ENCODE assay signal across 38 cellular contexts in genomic region chr5:80619081-80619480, GRCh38. TPM values are rescaled to one million over a fixed set of nuclear protein-coding genes. Genes with fewer than 3 reads are reported as not detected.
"Had no signal": no experiment of that assay in that cellular context is flagged by ENCODE, and none has a peak within 500 bp of the region (broad histone marks: within the 10 kb centered on the region; RNA-seq: fewer than 3 reads in every experiment).

No MANE protein-coding gene starts in this region.

- H3K36me3 ChIP-seq: ascending aorta had no signal

- H3K27me3 Mint-ChIP-seq: activated CD4-positive, alpha-beta T cell treated with anti-CD3 and anti-CD28 coated beads for 36 hours; activated CD4-positive, alpha-beta T cell treated with anti-CD3 and anti-CD28 coated beads, Interleukin-2, amount 10 ng/mL, durations not matched to agents 7 days and 5 days; activated naive CD4-positive, alpha-beta T cell treated with anti-CD3 and anti-CD28 coated beads, Interleukin-2, amount 50 U/mL, for 24 hours; activated naive CD8-positive, alpha-beta T cell treated with anti-CD3 and anti-CD28 coated beads, Interleukin-2, amount 10 ng/mL, durations not matched to agents 7 days and 5 days; activated T-cell treated with anti-CD3 and anti-CD28 coated beads, Interleukin-2, amount 50 U/mL, for 24 hours had no signal

- H3K36me3 Mint-ChIP-seq: WTC11 had no signal

- ATAC-seq: activated CD4-positive, alpha-beta T cell treated with anti-CD3 and anti-CD28 coated beads for 36 hours; activated CD4-positive, CD25-positive, alpha-beta regulatory T cell treated with anti-CD3 and anti-CD28 coated beads, Interleukin-2, amount 50 U/mL, for 24 hours; activated CD8-positive, alpha-beta T cell treated with anti-CD3 and anti-CD28 coated beads, Interleukin-2, amount 10 ng/mL, durations not matched to agents 7 days and 5 days; body of pancreas; Right ventricle myocardium inferior; WTC11 had no signal

- H3K9ac ChIP-seq: KMS-11 had no signal

- H3K27ac ChIP-seq: ascending aorta, body of pancreas, KMS-11, PC-9, RWPE1 had no signal

- H3K4me1 Mint-ChIP-seq: activated CD4-positive, alpha-beta T cell treated with anti-CD3 and anti-CD28 coated beads for 36 hours; activated naive CD4-positive, alpha-beta T cell treated with anti-CD3 and anti-CD28 coated beads, Interleukin-2, amount 50 U/mL, for 24 hours; WTC11 had no signal

- H3K9me3 Mint-ChIP-seq: activated CD4-positive, alpha-beta T cell treated with anti-CD3 and anti-CD28 coated beads, Interleukin-2, amount 10 ng/mL, durations not matched to agents 7 days and 5 days; activated naive CD4-positive, alpha-beta T cell treated with anti-CD3 and anti-CD28 coated beads, Interleukin-2, amount 50 U/mL, for 24 hours; activated naive CD8-positive, alpha-beta T cell treated with anti-CD3 and anti-CD28 coated beads, Interleukin-2, amount 10 ng/mL, durations not matched to agents 7 days and 5 days; activated T-cell treated with anti-CD3 and anti-CD28 coated beads, Interleukin-2, amount 50 U/mL, for 24 hours; activated T-helper 2 cell treated with anti-CD3 and anti-CD28 coated beads, Interferon-gamma antibody, Interleukin-2, Interleukin-4, amounts not matched to agents 10 μg/mL and 5 μg/mL and 100 μg/mL, durations not matched to agents 14 hours and 24 hours and 36 hours; T-helper 1 cell treated with Interleukin-12 subunit alpha and Interleukin-12 subunit beta and Interleukin-4 antibody, amounts not matched to agents 30 μg/mL and 1 μg/mL, for 36 hours; T-helper 2 cell treated with Interferon-gamma antibody and Interleukin-4, amounts not matched to agents 5 μg/mL and 100 μg/mL, for 36 hours; WTC11 had no signal

- H2AFZ ChIP-seq: PC-9 had no signal

- DNase-seq: activated CD4-positive, alpha-beta T cell treated with anti-CD3 and anti-CD28 coated beads for 36 hours; activated CD4-positive, alpha-beta T cell treated with anti-CD3 and anti-CD28 coated beads, Interleukin-2, amount 10 ng/mL, durations not matched to agents 7 days and 5 days; activated CD4-positive, alpha-beta T cell treated with anti-CD3 and anti-CD28 coated beads, Interleukin-2, amount 50 U/mL, for 48 hours; activated CD8-positive, alpha-beta T cell treated with anti-CD3 and anti-CD28 coated beads, Interleukin-2, amount 10 ng/mL, durations not matched to agents 7 days and 5 days; activated gamma-delta T cell; activated naive CD4-positive, alpha-beta T cell treated with Interleukin-2 at 50 U/mL for 16 hours; activated naive CD8-positive, alpha-beta T cell treated with anti-CD3 and anti-CD28 coated beads, Interleukin-2, amount 10 ng/mL, durations not matched to agents 7 days and 5 days; activated T-cell treated with anti-CD3 and anti-CD28 coated beads, Interleukin-2, amount 50 U/mL, for 24 hours; amygdala; body of pancreas; caudate nucleus; cerebellar nuclear complex; NCI-H1092 treated with DMSO at 0.1 percent for 48 hours; NCI-H1417; NCI-H187 treated with DMSO at 0.1 percent for 48 hours; NCI-H2081; NCI-H2171 treated with DMSO at 0.1 percent for 48 hours; NCI-H2227 treated with DMSO at 0.1 percent for 48 hours; NCI-H446 treated with DMSO at 0.1 percent for 48 hours; NCI-H524 treated with DMSO at 0.1 percent for 48 hours; NCI-H748 treated with DMSO at 0.1 percent for 48 hours; NK-92 treated with Interleukin-12 subunit alpha and Interleukin-12 subunit beta, amount 100 ng/mL, for 24 hours; PC-9; SIG-M5 had no signal

- H3K9me3 ChIP-seq: ascending aorta, body of pancreas had no signal

- H3K27ac Mint-ChIP-seq: activated CD4-positive, alpha-beta T cell treated with anti-CD3 and anti-CD28 coated beads for 36 hours; activated CD4-positive, alpha-beta T cell treated with anti-CD3 and anti-CD28 coated beads, Interleukin-2, amount 10 ng/mL, durations not matched to agents 7 days and 5 days; activated CD8-positive, alpha-beta T cell treated with anti-CD3 and anti-CD28 coated beads, Interleukin-2, amount 10 ng/mL, durations not matched to agents 7 days and 5 days; activated naive CD4-positive, alpha-beta T cell treated with anti-CD3 and anti-CD28 coated beads, Interleukin-2, amount 50 U/mL, for 24 hours; activated naive CD8-positive, alpha-beta T cell treated with anti-CD3 and anti-CD28 coated beads, Interleukin-2, amount 10 ng/mL, durations not matched to agents 7 days and 5 days; activated T-cell treated with anti-CD3 and anti-CD28 coated beads, Interleukin-2, amount 50 U/mL, for 24 hours; activated T-helper 2 cell treated with anti-CD3 and anti-CD28 coated beads, Interferon-gamma antibody, Interleukin-2, Interleukin-4, amounts not matched to agents 10 μg/mL and 5 μg/mL and 100 μg/mL, durations not matched to agents 14 hours and 24 hours and 36 hours; T-helper 1 cell treated with Interleukin-12 subunit alpha and Interleukin-12 subunit beta and Interleukin-4 antibody, amounts not matched to agents 30 μg/mL and 1 μg/mL, for 36 hours; T-helper 2 cell treated with Interferon-gamma antibody and Interleukin-4, amounts not matched to agents 5 μg/mL and 100 μg/mL, for 36 hours; WTC11 had no signal

- H3K4me3 Mint-ChIP-seq: activated CD4-positive, alpha-beta T cell treated with anti-CD3 and anti-CD28 coated beads for 36 hours; activated CD4-positive, alpha-beta T cell treated with anti-CD3 and anti-CD28 coated beads, Interleukin-2, amount 10 ng/mL, durations not matched to agents 7 days and 5 days; activated CD8-positive, alpha-beta T cell treated with anti-CD3 and anti-CD28 coated beads, Interleukin-2, amount 10 ng/mL, durations not matched to agents 7 days and 5 days; activated naive CD4-positive, alpha-beta T cell treated with anti-CD3 and anti-CD28 coated beads, Interleukin-2, amount 50 U/mL, for 24 hours; activated naive CD8-positive, alpha-beta T cell treated with anti-CD3 and anti-CD28 coated beads, Interleukin-2, amount 10 ng/mL, durations not matched to agents 7 days and 5 days; activated T-cell treated with anti-CD3 and anti-CD28 coated beads, Interleukin-2, amount 50 U/mL, for 24 hours; T-helper 1 cell treated with Interleukin-12 subunit alpha and Interleukin-12 subunit beta and Interleukin-4 antibody, amounts not matched to agents 30 μg/mL and 1 μg/mL, for 36 hours; T-helper 2 cell treated with Interferon-gamma antibody and Interleukin-4, amounts not matched to agents 5 μg/mL and 100 μg/mL, for 36 hours; WTC11 had no signal

- H3K4me2 ChIP-seq: KMS-11, PC-9 had no signal

- H3K27me3 ChIP-seq: ascending aorta, body of pancreas had no signal

- H3K4me1 ChIP-seq: ascending aorta had no signal

- H3K4me3 ChIP-seq: ascending aorta, body of pancreas, PC-9 had no signal

RNA-seq across cellular contexts. Expression of gene ANKRD34B, which starts 49.0 kb away (rescaled TPM):
- total RNA-seq: activated CD4-positive, alpha-beta T cell treated with anti-CD3 and anti-CD28 coated beads, Interleukin-2, amount 10 ng/mL, durations not matched to agents 7 days and 5 days; activated CD8-positive, alpha-beta T cell treated with anti-CD3 and anti-CD28 coated beads, Interleukin-2, amount 10 ng/mL, durations not matched to agents 7 days and 5 days; activated naive CD8-positive, alpha-beta T cell treated with anti-CD3 and anti-CD28 coated beads, Interleukin-2, amount 10 ng/mL, durations not matched to agents 7 days and 5 days; activated T-helper 2 cell treated with anti-CD3 and anti-CD28 coated beads, Interferon-gamma antibody, Interleukin-2, Interleukin-4, amounts not matched to agents 10 μg/mL and 5 μg/mL and 100 μg/mL, durations not matched to agents 14 hours and 24 hours and 36 hours; ascending aorta; body of pancreas; bronchial epithelial cell; LHCN-M2; M059J; OCI-LY7; Right ventricle myocardium inferior had no signal
